ENCODE assay signal across 8 cellular contexts in genomic region chr1:29033829-29034466, GRCh38.
DNase-seq lines count a peak whose midpoint lies in the region; ATAC-seq, FAIRE-seq and TF ChIP-seq lines count a peak whose summit lies in the region.

No MANE protein-coding gene starts in this region.

- intact Hi-C loops in posterior vena cava (cut with DNase I), result loop anchor here (2.0 to 10.0 kb wide), 3 partner anchors 153 to 249 kb away; no protein-coding TSS in a partner anchor

- TF ChIP-seq CTCF in C4-2B (conservative IDR thresholded peaks at IDR 0.05) (peak; percentile 85), bronchial epithelial cell (IDR thresholded peaks at IDR 0.05; ENCODE audit: insufficient read depth, low read length, severe bottlenecking) (no peak)

- no peak for TF ChIP-seq POLR2A in H54 (IDR thresholded peaks at IDR 0.05; ENCODE audit: low read depth, low read length)

- DNase-seq in H54 (ENCODE audit: insufficient read length, low spot score) (no peak), NCI-H524 treated with DMSO at 0.1 percent for 48 hours (lab: John Stamatoyannopoulos, UW) (peak; percentile 18), bronchial epithelial cell (ENCODE audit: low read depth) (peak; percentile 60), left lobe of liver (ENCODE audit: low spot score) (no peak), posterior vena cava (ENCODE audit: low spot score) (no peak)

- H3K4me3 ChIP-seq in bronchial epithelial cell (ENCODE audit: low read depth, low read length), result no peak overlapping the region

- no peaks in the 10 kb centered on the region for H3K27me3 ChIP-seq in bronchial epithelial cell (ENCODE audit: control insufficient read depth, insufficient read depth, low read length)

- FAIRE-seq in H54 (lab: Jason Lieb, UNC) (peak; percentile 66), bronchial epithelial cell (lab: Jason Lieb, UNC) (no peak)

- H3K27ac ChIP-seq in C4-2B, result no peak overlapping the region

- H3K36me3 ChIP-seq in bronchial epithelial cell (ENCODE audit: control insufficient read depth, insufficient read depth, low read length), result no peaks in the 10 kb centered on the region

- ATAC-seq in left lobe of liver (peak; percentile 83), GM21390 (IDR thresholded peaks at IDR 0.05; ENCODE audit: unreplicated experiment) (no peak), GM18873 (IDR thresholded peaks at IDR 0.05; ENCODE audit: low FRiP score, unreplicated experiment) (no peak)

Comparison
In these comparisons a context has a peak if more than half of its experiments do, and no peak if none do; other contexts are left out.
1. DNase-seq: peak in NCI-H524 treated with DMSO at 0.1 percent for 48 hours (single experiment) and bronchial epithelial cell (single experiment); none in H54 (single experiment), left lobe of liver (single experiment) and posterior vena cava (single experiment).